In genomic region chr19:19063183-19064097, GRCh38 we compare ENCODE assay signal across 8 cellular contexts. TPM values are rescaled to one million over a fixed set of nuclear protein-coding genes. Genes with fewer than 3 reads are reported as not detected.
DNase-seq lines count a peak whose midpoint lies in the region; ATAC-seq and TF ChIP-seq lines count a peak whose summit lies in the region.

SLC25A42 (plus strand) TSS chr19:19063994; CDS start chr19:19096125, 32,131 bp downstream.

- no peaks in the 10 kb centered on the region for H3K9me2 ChIP-seq in SK-N-SH

- peak within 1 kb of the TSS; percentile 96 for H3K4me2 ChIP-seq in SK-N-SH

- H3K4me3 ChIP-seq in SK-N-SH (ENCODE audit: low read depth in 2 of 2, low read length in 1 of 2): peak within 1 kb of the TSS; percentile 59 to 72
- H3K4me3 ChIP-seq in suprapubic skin: peak within 1 kb of the TSS; percentile 94

- H3K9me3 ChIP-seq in SK-N-SH (no peaks in the 10 kb centered on the region), suprapubic skin (no peaks in the 10 kb centered on the region)

- H3K27me3 ChIP-seq in SK-N-SH (ENCODE audit: insufficient read depth): no peaks in the 10 kb centered on the region
- H3K27me3 ChIP-seq in suprapubic skin: no peaks in the 10 kb centered on the region

- no peaks in the 10 kb centered on the region for H3K79me2 ChIP-seq in SK-N-SH (ENCODE audit: insufficient read depth)

- H3K36me3 ChIP-seq in SK-N-SH (replicated peaks in 1 of 2; ENCODE audit: control insufficient read depth in 1 of 2, insufficient read depth in 2 of 2, low read length in 1 of 2) (no peaks in the 10 kb centered on the region), suprapubic skin (peaks cover 5% of the 10 kb centered on the region)

- peaks cover 6 to 16% of the 10 kb centered on the region in 2 experiments; a peak in 2 of 4 replicates for H3K4me1 ChIP-seq in SK-N-SH (ENCODE audit: control insufficient read depth in 1 of 2, insufficient read depth in 2 of 2, low read depth in 1 of 2, low read length in 1 of 2)
- peaks cover 44% of the 10 kb centered on the region for H3K4me1 ChIP-seq in suprapubic skin

- ATAC-seq in HG02571 (IDR thresholded peaks at IDR 0.05; ENCODE audit: unreplicated experiment): peak; percentile 91

- DNase-seq in GM04503 (ENCODE audit: low read depth): peak; percentile 97
- peak; percentile 89 for DNase-seq in NCI-H1048 (lab: John Stamatoyannopoulos, UW)
- peak; percentile 99 for DNase-seq in SK-N-SH
- DNase-seq in activated naive CD4-positive, alpha-beta T cell treated with anti-CD3 and anti-CD28 coated beads, Interleukin-2, amount 50 U/mL, for 16 hours: peak; percentile 99
- DNase-seq in germinal center (ENCODE audit: low spot score): peak; percentile 100
- peak; percentile 99 for DNase-seq in non-pigmented ciliary epithelial cell (ENCODE audit: low read depth)
- DNase-seq in suprapubic skin (ENCODE audit: low spot score in 2 of 2): peak; percentile 99 to 100

- CTCF ChIA-PET in SK-N-SH (lab: Yijun Ruan, JAX): interaction anchor here (0.7 to 2.9 kb wide), 9 partner anchors 9 to 111 kb away, joined by 3 to 8 read pairs (median 5); no protein-coding TSS in a partner anchor

- TF ChIP-seq EP300 in SK-N-SH (IDR thresholded peaks at IDR 0.05; ENCODE audit: borderline replicate concordance in 1 of 2, low read depth in 1 of 2, low read length in 1 of 2) (no peak), suprapubic skin (IDR thresholded peaks at IDR 0.05) (no peak)

- H2AFZ ChIP-seq in SK-N-SH (ENCODE audit: low read depth): peak within 1 kb of the TSS; percentile 73; the same call in 1 of the 2 replicates

- peaks cover 19% of the 10 kb centered on the region for H3F3A ChIP-seq in SK-N-SH (replicated peaks; ENCODE audit: insufficient read depth)

- POLR2A ChIA-PET in SK-N-SH (lab: Yijun Ruan, JAX): interaction anchor here (0.6 kb wide), 1 partner anchor 8 kb away, joined by 3 read pairs; no protein-coding TSS in a partner anchor

- H3K9ac ChIP-seq in SK-N-SH: peak within 1 kb of the TSS; percentile 47; the same call in 1 of the 2 replicates

- TF ChIP-seq CTCF in SK-N-SH (IDR thresholded peaks at IDR 0.05) (no peak), suprapubic skin (IDR thresholded peaks at IDR 0.05) (no peak)

- H3K27ac ChIP-seq in SK-N-SH (ENCODE audit: low read depth in 2 of 2, low read length in 1 of 2) (peak within 1 kb of the TSS; percentile 11 to 73; a peak in 3 of 4 replicates), suprapubic skin (peak within 1 kb of the TSS; percentile 79)

- TF ChIP-seq RAD21 in SK-N-SH (IDR thresholded peaks at IDR 0.05; ENCODE audit: low read length): no peak

- TF ChIP-seq POLR2A in suprapubic skin (IDR thresholded peaks at IDR 0.05): no peak

- H4K20me1 ChIP-seq in SK-N-SH (ENCODE audit: insufficient read depth): no peaks in the 10 kb centered on the region

- 16% methylated on average over 29 of the region's 77 CpGs for WGBS in SK-N-SH (ENCODE audit: low lambda C conversion rate)
- WGBS in suprapubic skin: 5% methylated on average over 68 of the region's 77 CpGs

TF ChIP-seq in SK-N-SH, 30 proteins besides CTCF, POLR2A, EP300 and RAD21 (continues in another document):
- TF ChIP-seq IRF3 (IDR thresholded peaks at IDR 0.05; ENCODE audit: low read depth, low read length) (peak; percentile 89), TEAD4 (IDR thresholded peaks at IDR 0.05; ENCODE audit: borderline replicate concordance, insufficient read depth) (no peak), PBX3 (IDR thresholded peaks at IDR 0.05) (peak; percentile 99), SMC3 (IDR thresholded peaks at IDR 0.05; ENCODE audit: low read depth, low read length) (no peak), EZH2phosphoT487 (IDR thresholded peaks at IDR 0.05; ENCODE audit: borderline replicate concordance, low read depth) (no peak), ELF1 (IDR thresholded peaks at IDR 0.05) (no peak), NRF1 (IDR thresholded peaks at IDR 0.05; ENCODE audit: low read depth, low read length) (peak; percentile 28; the same call in 1 of the 2 replicates), MEF2A (IDR thresholded peaks at IDR 0.05; ENCODE audit: borderline replicate concordance, low read depth) (no peak), REST (IDR thresholded peaks at IDR 0.05; ENCODE audit: low read depth, low read length) (no peak), GABPA (IDR thresholded peaks at IDR 0.05; ENCODE audit: low read depth) (no peak), USF2 (IDR thresholded peaks at IDR 0.05; ENCODE audit: borderline replicate concordance, low read depth, low read length) (peak; percentile 16; the same call in 1 of the 2 replicates), MXI1 (IDR thresholded peaks at IDR 0.05; ENCODE audit: low read depth, low read length) (0 out of 2 replicates have a peak, but pooled peaks have one; percentile 18), POLR2AphosphoS5 (IDR thresholded peaks at IDR 0.05; ENCODE audit: low read depth, low read length) (peak; percentile 19; the same call in 1 of the 2 replicates), CHD2 (IDR thresholded peaks at IDR 0.05; ENCODE audit: low read length, partially characterized antibody) (peak; percentile 89), TAF1 (IDR thresholded peaks at IDR 0.05; ENCODE audit: borderline replicate concordance, low read depth, low read length) (0 out of 2 replicates have a peak, but pooled peaks have one; percentile 17), ZBTB33 (IDR thresholded peaks at IDR 0.05; ENCODE audit: borderline replicate concordance, low read depth) (no peak)

RNA-seq across cellular contexts. Expression of gene SLC25A42, which starts in this region (rescaled TPM):
- 4.3 and 6.1 TPM in 2 replicates for polyA plus RNA-seq in SK-N-SH (2012; rRNA removed)
- 2.8 and 4.3 TPM in 2 replicates for polyA plus RNA-seq in SK-N-SH (2012; cell fraction: cytosol; rRNA removed)
- polyA plus RNA-seq in SK-N-SH (2012; cell fraction: nucleus; rRNA removed): 16.9 and 18.8 TPM in 2 replicates
- total RNA-seq in suprapubic skin: 10 to 100 TPM in 3 of 4 donors, 1 to 10 TPM in 1; 4.9 to 14.6 (median 10.6) TPM

Comparison
In these comparisons a context has a peak if more than half of its experiments do, and no peak if none do; other contexts are left out.
1. Peak in every context shown above with its lines: DNase-seq, ATAC-seq, H3K4me3 ChIP-seq and H3K27ac ChIP-seq.